ENCODE assay signal across 16 cellular contexts in the genomic region with DNA sequence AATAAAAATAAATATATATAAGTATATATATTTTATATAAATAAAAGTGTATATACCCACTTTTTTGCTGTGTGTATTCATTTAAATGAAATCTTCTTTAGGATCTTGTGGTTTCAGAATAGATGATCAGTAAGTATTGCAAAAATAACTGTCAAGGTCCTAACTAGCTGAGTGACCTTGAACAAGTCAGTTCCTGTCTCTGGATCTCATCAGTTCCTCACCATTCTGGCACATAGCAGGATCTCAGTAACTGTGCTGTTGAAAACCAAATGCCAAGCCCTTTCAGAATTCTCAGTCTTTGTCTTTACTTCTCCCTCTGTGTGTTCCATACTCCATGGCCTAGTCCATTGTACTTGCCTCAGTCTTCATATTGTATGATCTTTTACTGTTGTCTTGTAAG.
"Had no signal": no experiment of that assay in that cellular context is flagged by ENCODE, and none has a peak within 500 bp of the region (broad histone marks: within the 10 kb centered on the region; RNA-seq: fewer than 3 reads in every experiment).

No MANE protein-coding gene starts in this region.

- ATAC-seq: activated CD4-positive, alpha-beta T cell treated with anti-CD3 and anti-CD28 coated beads for 36 hours; activated CD8-positive, alpha-beta T cell treated with anti-CD3 and anti-CD28 coated beads, Interleukin-2, amount 10 ng/mL, durations not matched to agents 7 days and 5 days; esophagus mucosa; lower lobe of right lung; natural killer cell; upper lobe of right lung had no signal

- H3K9me3 Mint-ChIP-seq: activated T-helper 1 cell treated with anti-CD3 and anti-CD28 coated beads, Interleukin-12 subunit alpha, Interleukin-12 subunit beta, Interleukin-2, Interleukin-4 antibody, amounts not matched to agents 30 ng/mL and 10 ng/mL and 1 ng/mL, durations not matched to agents 14 hours and 24 hours and 36 hours; natural killer cell; stimulated activated naive CD8-positive, alpha-beta T cell treated with anti-CD3 and anti-CD28 coated beads, Interleukin-15, Interleukin-2, amounts not matched to agents 100 ng/mL and 50 ng/mL, for 24 hours had no signal

- DNase-seq: activated CD4-positive, alpha-beta T cell treated with anti-CD3 and anti-CD28 coated beads for 36 hours; activated CD8-positive, alpha-beta T cell treated with anti-CD3 and anti-CD28 coated beads, Interleukin-2, amount 10 ng/mL, durations not matched to agents 7 days and 5 days; activated naive CD4-positive, alpha-beta T cell; dorsolateral prefrontal cortex; glutamatergic neuron; lower lobe of right lung; natural killer cell; sigmoid colon; stimulated activated CD4-positive, alpha-beta T cell treated with anti-CD3 and anti-CD28 coated beads, Interleukin-2, amount 100 ng/mL, for 24 hours; T-helper 9 cell; testis; upper lobe of right lung had no signal

- H3K9me3 ChIP-seq: ascending aorta, lower lobe of right lung, sigmoid colon, testis, upper lobe of right lung had no signal

- H3K4me3 Mint-ChIP-seq: activated CD4-positive, alpha-beta T cell treated with anti-CD3 and anti-CD28 coated beads for 36 hours; activated CD8-positive, alpha-beta T cell treated with anti-CD3 and anti-CD28 coated beads, Interleukin-2, amount 10 ng/mL, durations not matched to agents 7 days and 5 days; activated T-helper 1 cell treated with anti-CD3 and anti-CD28 coated beads, Interleukin-12 subunit alpha, Interleukin-12 subunit beta, Interleukin-2, Interleukin-4 antibody, amounts not matched to agents 30 ng/mL and 10 ng/mL and 1 ng/mL, durations not matched to agents 14 hours and 24 hours and 36 hours; natural killer cell; stimulated activated naive CD8-positive, alpha-beta T cell treated with anti-CD3 and anti-CD28 coated beads, Interleukin-15, Interleukin-2, amounts not matched to agents 100 ng/mL and 50 ng/mL, for 24 hours had no signal

- H3K27me3 ChIP-seq: ascending aorta, sigmoid colon, testis, upper lobe of right lung had no signal

- H3K36me3 Mint-ChIP-seq: natural killer cell had no signal

- H3K27ac ChIP-seq: ascending aorta, dorsolateral prefrontal cortex, lower lobe of right lung, sigmoid colon, testis, upper lobe of right lung had no signal

- H3K4me1 ChIP-seq: upper lobe of right lung had no signal

- H3K36me3 ChIP-seq: ascending aorta, lower lobe of right lung, sigmoid colon, upper lobe of right lung had no signal

- H3K27me3 Mint-ChIP-seq: stimulated activated naive CD8-positive, alpha-beta T cell treated with anti-CD3 and anti-CD28 coated beads, Interleukin-15, Interleukin-2, amounts not matched to agents 100 ng/mL and 50 ng/mL, for 24 hours had no signal

- H3K4me3 ChIP-seq: ascending aorta, dorsolateral prefrontal cortex, lower lobe of right lung, sigmoid colon, testis, upper lobe of right lung had no signal

- H3K27ac Mint-ChIP-seq: activated CD4-positive, alpha-beta T cell treated with anti-CD3 and anti-CD28 coated beads for 36 hours; activated CD8-positive, alpha-beta T cell treated with anti-CD3 and anti-CD28 coated beads, Interleukin-2, amount 10 ng/mL, durations not matched to agents 7 days and 5 days; activated T-helper 1 cell treated with anti-CD3 and anti-CD28 coated beads, Interleukin-12 subunit alpha, Interleukin-12 subunit beta, Interleukin-2, Interleukin-4 antibody, amounts not matched to agents 30 ng/mL and 10 ng/mL and 1 ng/mL, durations not matched to agents 14 hours and 24 hours and 36 hours; natural killer cell; stimulated activated naive CD8-positive, alpha-beta T cell treated with anti-CD3 and anti-CD28 coated beads, Interleukin-15, Interleukin-2, amounts not matched to agents 100 ng/mL and 50 ng/mL, for 24 hours had no signal
